9 cellular contexts compared by ENCODE assay signal in genomic region chr2:74844752-74845151, GRCh38. TPM values are rescaled to one million over a fixed set of nuclear protein-coding genes. Genes with fewer than 3 reads are reported as not detected.
DNase-seq lines count a peak whose midpoint lies in the region; ATAC-seq, FAIRE-seq and TF ChIP-seq lines count a peak whose summit lies in the region.
"Had no signal": no experiment of that assay in that cellular context is flagged by ENCODE, and none has a peak within 500 bp of the region (broad histone marks: within the 10 kb centered on the region; RNA-seq: fewer than 3 reads in every experiment).

No MANE protein-coding gene starts in this region.

- peak overlapping the region in 1 of 2 experiments; percentile 29; a peak in 2 of 4 replicates for H3K4me3 ChIP-seq in HCT116 (replicated peaks in 1 of 2; ENCODE audit: low read depth in 1 of 2, low read length in 2 of 2)
- H3K4me3 ChIP-seq in keratinocyte (ENCODE audit: control insufficient read depth in 2 of 3, extremely low read depth in 1 of 3, insufficient read depth in 2 of 3, low read depth in 1 of 3, low read length in 3 of 3) = no peak overlapping the region
- H3K4me3 ChIP-seq in subcutaneous abdominal adipose tissue (ENCODE audit: low read depth in 1 of 5, low read length in 5 of 5) = peak overlapping the region in 1 of 5 donors; percentile 15
- no peak overlapping the region for H3K4me3 ChIP-seq in kidney (ENCODE audit: low read length in 2 of 2)

- BruUV-seq in HCT116 (replicated peaks; lab: Mats Ljungman, UMichigan) = no TSS peak

- H3K9me3 ChIP-seq in HCT116 (ENCODE audit: control insufficient read depth in 1 of 2, insufficient read depth in 1 of 2, low read depth in 1 of 2, low read length in 2 of 2) (no peaks in the 10 kb centered on the region), keratinocyte (ENCODE audit: control insufficient read depth, low read depth, low read length) (no peaks in the 10 kb centered on the region), subcutaneous abdominal adipose tissue (ENCODE audit: control insufficient read depth in 5 of 5, low read length in 5 of 5) (no peaks in the 10 kb centered on the region), kidney (ENCODE audit: control insufficient read depth in 1 of 2, low read length in 2 of 2) (no peaks in the 10 kb centered on the region)

- H3K36me3 ChIP-seq in HCT116 (ENCODE audit: control insufficient read depth in 1 of 2, insufficient read depth in 2 of 2, low read length in 2 of 2) (no peaks in the 10 kb centered on the region; a peak in 1 of 4 replicates), keratinocyte (ENCODE audit: control insufficient read depth in 2 of 2, extremely low read depth in 1 of 2, insufficient read depth in 2 of 2, low read length in 2 of 2) (peaks cover 0 to 14% of the 10 kb centered on the region in 2 experiments), subcutaneous abdominal adipose tissue (ENCODE audit: control insufficient read depth in 5 of 5, insufficient read depth in 5 of 5, low read length in 5 of 5) (peaks cover 0 to 9% (median 0%) of the 10 kb centered on the region in 5 donors), kidney (ENCODE audit: control insufficient read depth in 1 of 2, insufficient read depth in 2 of 2, low read length in 2 of 2) (no peaks in the 10 kb centered on the region)

- H3K36me3 Mint-ChIP-seq in activated T-helper 17 cell treated with anti-CD3 and anti-CD28 coated beads, Interleukin-2, amount 50 U/mL, for 72 hours (ENCODE audit: low read depth) = peaks cover 42% of the 10 kb centered on the region
- peaks cover 2% of the 10 kb centered on the region for H3K36me3 Mint-ChIP-seq in mesothelial cell of epicardium

- peak overlapping the region; percentile 67 for H3K27ac ChIP-seq in HCT116 (ENCODE audit: low read depth, low read length)
- H3K27ac ChIP-seq in keratinocyte (ENCODE audit: control insufficient read depth, insufficient read depth, low read length) = peak overlapping the region; percentile 93
- peak overlapping the region; percentile 85 for H3K27ac ChIP-seq in subcutaneous abdominal adipose tissue (ENCODE audit: low read depth, low read length)
- H3K27ac ChIP-seq in kidney (ENCODE audit: low read depth in 2 of 2, low read length in 2 of 2) = no peak overlapping the region

- RAD21 ChIA-PET in HCT116 (lab: Charles Lee; ENCODE audit: low non-redundant PET in 1 of 2, low total read pairs in 2 of 2, uncharacterized antibody in 2 of 2, unreplicated experiment in 2 of 2) = interaction anchor here in 1 of 2 experiments (0.6 kb wide), 1 partner anchor 745 kb away, joined by 3 read pairs; no protein-coding TSS in a partner anchor

- FAIRE-seq in keratinocyte (lab: Jason Lieb, UNC) = no peak
- no peak for FAIRE-seq in kidney (lab: Jason Lieb, UNC)

- TF ChIP-seq POLR2A in HCT116 (IDR thresholded peaks at IDR 0.05; ENCODE audit: borderline replicate concordance, extremely low read depth, insufficient read depth, insufficient read length) = no peak

- 0 out of 2 replicates have a peak overlapping the region, but pooled peaks have one; percentile 3 for H3K9ac ChIP-seq in HCT116 (ENCODE audit: low read length)
- H3K9ac ChIP-seq in keratinocyte (ENCODE audit: control insufficient read depth, extremely low read depth, insufficient read depth, low read length) = no peak overlapping the region
- H3K9ac ChIP-seq in subcutaneous abdominal adipose tissue (ENCODE audit: low read length in 5 of 5) = peak overlapping the region; percentile 44 to 86 (median 79)
- H3K9ac ChIP-seq in kidney (ENCODE audit: low read length in 2 of 2) = no peak overlapping the region

- H3K4me1 ChIP-seq in HCT116 (ENCODE audit: control insufficient read depth in 1 of 2, insufficient read depth in 2 of 2, low read length in 2 of 2) = peaks cover 37 to 62% of the 10 kb centered on the region in 2 experiments
- H3K4me1 ChIP-seq in keratinocyte (ENCODE audit: control insufficient read depth, extremely low read depth, insufficient read depth, low read length) = peaks cover 71% of the 10 kb centered on the region
- H3K4me1 ChIP-seq in subcutaneous abdominal adipose tissue (ENCODE audit: control insufficient read depth in 5 of 5, insufficient read depth in 5 of 5, low read length in 5 of 5) = peaks cover 19 to 94% (median 67%) of the 10 kb centered on the region in 5 donors
- H3K4me1 ChIP-seq in kidney (ENCODE audit: control insufficient read depth in 1 of 2, insufficient read depth in 1 of 2, low read depth in 1 of 2, low read length in 2 of 2) = peaks cover 0 to 9% of the 10 kb centered on the region in 2 donors

- peaks cover 9% of the 10 kb centered on the region for H3K9me1 ChIP-seq in keratinocyte (ENCODE audit: control insufficient read depth, extremely low read depth, insufficient read depth, low read length)

- CTCF ChIA-PET in HCT116 (lab: Charles Lee) = interaction anchor here (0.6 kb wide), 1 partner anchor 8 kb away, joined by 3 read pairs; no protein-coding TSS in a partner anchor

- no peaks in the 10 kb centered on the region for H3K9me3 Mint-ChIP-seq in activated T-helper 17 cell treated with anti-CD3 and anti-CD28 coated beads, Interleukin-2, amount 50 U/mL, for 72 hours
- no peaks in the 10 kb centered on the region for H3K9me3 Mint-ChIP-seq in mesothelial cell of epicardium
- H3K9me3 Mint-ChIP-seq: stimulated activated naive CD8-positive, alpha-beta T cell treated with anti-CD3 and anti-CD28 coated beads, Interleukin-15, Interleukin-2, amounts not matched to agents 100 ng/mL and 50 ng/mL, for 24 hours had no signal

- H3K4me2 ChIP-seq in HCT116 (ENCODE audit: low read length) (peak overlapping the region; percentile 76), keratinocyte (ENCODE audit: control insufficient read depth, extremely low read depth, insufficient read depth, low read depth, low read length) (peak overlapping the region; percentile 82)

- H3K27me3 Mint-ChIP-seq in activated T-helper 17 cell treated with anti-CD3 and anti-CD28 coated beads, Interleukin-2, amount 50 U/mL, for 72 hours = no peaks in the 10 kb centered on the region
- no peaks in the 10 kb centered on the region for H3K27me3 Mint-ChIP-seq in mesothelial cell of epicardium (ENCODE audit: low read depth)
- H3K27me3 Mint-ChIP-seq: stimulated activated naive CD8-positive, alpha-beta T cell treated with anti-CD3 and anti-CD28 coated beads, Interleukin-15, Interleukin-2, amounts not matched to agents 100 ng/mL and 50 ng/mL, for 24 hours had no signal

- H4K20me1 ChIP-seq in HCT116 (ENCODE audit: insufficient read depth) = no peaks in the 10 kb centered on the region
- H4K20me1 ChIP-seq in keratinocyte (ENCODE audit: control insufficient read depth, extremely low read depth, insufficient read depth, low read length) = peaks cover 4% of the 10 kb centered on the region

- H3K27ac Mint-ChIP-seq in activated T-helper 17 cell treated with anti-CD3 and anti-CD28 coated beads, Interleukin-2, amount 50 U/mL, for 72 hours = peak overlapping the region; percentile 87
- H3K27ac Mint-ChIP-seq in mesothelial cell of epicardium = no peak overlapping the region

- H3K4me1 Mint-ChIP-seq in activated T-helper 17 cell treated with anti-CD3 and anti-CD28 coated beads, Interleukin-2, amount 50 U/mL, for 72 hours = peaks cover 60% of the 10 kb centered on the region
- H3K4me1 Mint-ChIP-seq in mesothelial cell of epicardium = peaks cover 32% of the 10 kb centered on the region

- no peak overlapping the region for H2AFZ ChIP-seq in HCT116 (ENCODE audit: low read depth, low read length, poor library complexity, severe bottlenecking)
- H2AFZ ChIP-seq in keratinocyte (ENCODE audit: control insufficient read depth, low read length) = no peak overlapping the region

- dilution Hi-C loops in keratinocyte (cut with MboI; ENCODE audit: extremely low pct_ligation_motif_present, low sequenced_read_pairs) = no loop called here

- no peak for ATAC-seq in HCT116
- no peak for ATAC-seq in activated T-helper 17 cell treated with anti-CD3 and anti-CD28 coated beads, Interleukin-2, amount 50 U/mL, for 72 hours (replicated peaks)

- DNase-seq in HCT116 (ENCODE audit: low read depth, low spot score) (no peak), keratinocyte (ENCODE audit: low read depth, low spot score) (no peak), mesothelial cell of epicardium (ENCODE audit: low spot score in 2 of 2, unreplicated experiment in 2 of 2) (no peak), nucleus accumbens (lab: John Stamatoyannopoulos, UW) (no peak), kidney (no peak)
- DNase-seq: NCI-H1436 had no signal

- H3K9me2 ChIP-seq in HCT116 (ENCODE audit: insufficient read depth) = no peaks in the 10 kb centered on the region

- peaks cover 94% of the 10 kb centered on the region for H3K79me2 ChIP-seq in HCT116 (ENCODE audit: insufficient read depth, low read length)
- H3K79me2 ChIP-seq in keratinocyte (ENCODE audit: control insufficient read depth, insufficient read depth, low read length) = peaks cover 76% of the 10 kb centered on the region

- TF ChIP-seq CTCF in HCT116 (IDR thresholded peaks at IDR 0.05 in 2 of 3, conservative IDR thresholded peaks at IDR 0.05 in 1 of 3; ENCODE audit: borderline replicate concordance in 1 of 3, insufficient read depth in 1 of 3, low read depth in 2 of 3, low read length in 2 of 3) = no peak
- no peak for TF ChIP-seq CTCF in keratinocyte (optimal IDR thresholded peaks at IDR 0.05 in 1 of 3, IDR thresholded peaks at IDR 0.05 in 1 of 3, conservative IDR thresholded peaks at IDR 0.05 in 1 of 3; ENCODE audit: extremely low read depth in 1 of 3, insufficient read depth in 2 of 3, low read length in 3 of 3)
- no peak for TF ChIP-seq CTCF in mesothelial cell of epicardium (IDR thresholded peaks at IDR 0.05; ENCODE audit: unreplicated experiment)
- TF ChIP-seq CTCF in kidney (IDR thresholded peaks at IDR 0.05; ENCODE audit: borderline replicate concordance, extremely low read depth, insufficient read depth) = no peak

- peak overlapping the region; percentile 81 for H3K4me3 Mint-ChIP-seq in activated T-helper 17 cell treated with anti-CD3 and anti-CD28 coated beads, Interleukin-2, amount 50 U/mL, for 72 hours
- no peak overlapping the region for H3K4me3 Mint-ChIP-seq in mesothelial cell of epicardium
- H3K4me3 Mint-ChIP-seq: stimulated activated naive CD8-positive, alpha-beta T cell treated with anti-CD3 and anti-CD28 coated beads, Interleukin-15, Interleukin-2, amounts not matched to agents 100 ng/mL and 50 ng/mL, for 24 hours had no signal

- H3K27me3 ChIP-seq in HCT116 (ENCODE audit: insufficient read depth, low read length) (no peaks in the 10 kb centered on the region), keratinocyte (ENCODE audit: control insufficient read depth, extremely low read depth, insufficient read depth, low read length) (no peaks in the 10 kb centered on the region), subcutaneous abdominal adipose tissue (ENCODE audit: control insufficient read depth in 5 of 5, insufficient read depth in 4 of 5, low read length in 5 of 5) (no peaks in the 10 kb centered on the region)

- no peak for TF ChIP-seq RAD21 in HCT116 (IDR thresholded peaks at IDR 0.05; ENCODE audit: low read depth)

- intact Hi-C loops in HCT116 (cut with micrococcal nuclease) = no loop called here
- intact Hi-C loops in kidney (cut with DNase I) = no loop called here

- POLR2A ChIA-PET in HCT116 (lab: Charles Lee) = interaction anchor here (1.0 kb wide), 1 partner anchor 8 kb away, joined by 6 read pairs; no protein-coding TSS in a partner anchor

RNA-seq across cellular contexts. Expression of gene HK2, which starts 10.8 kb away (rescaled TPM):
- total RNA-seq in HCT116 (2021; ENCODE audit: unreplicated experiment) = 42.5 TPM
- polyA plus RNA-seq in HCT116 (2012) = 53.6 and 66.0 TPM in 2 replicates
- 10 to 100 TPM; 71.6 to 73.8 TPM for total RNA-seq in activated T-helper 17 cell treated with anti-CD3 and anti-CD28 coated beads, Interleukin-2, amount 50 U/mL, for 72 hours
- 20.3 to 27.1 TPM (median 23.2 TPM) in 3 replicates for polyA plus RNA-seq in keratinocyte
- polyA plus RNA-seq in keratinocyte (2011; ENCODE audit: low read depth) = 56.1 TPM
- polyA plus RNA-seq in keratinocyte (2011; cell fraction: cytosol; rRNA removed) = 13.8 and 15.1 TPM in 2 replicates
- 29.1 and 39.4 TPM in 2 replicates for polyA plus RNA-seq in keratinocyte (2011; cell fraction: nucleus; rRNA removed)
- 21.7 and 83.6 TPM in 2 replicates for polyA plus RNA-seq in keratinocyte (2012; ENCODE audit: low replicate concordance)
- polyA minus RNA-seq in keratinocyte = 27.5 to 58.4 TPM (median 58.2 TPM) in 3 replicates
- polyA minus RNA-seq in keratinocyte (2011; cell fraction: cytosol; rRNA and poly(A)+ RNA removed) = 28.2 TPM
- 38.4 and 46.2 TPM in 2 replicates for polyA minus RNA-seq in keratinocyte (2011; cell fraction: nucleus; rRNA and poly(A)+ RNA removed)
- 16.6 to 17.7 TPM (median 16.9 TPM) in 3 replicates for total RNA-seq in mesothelial cell of epicardium
- 8.6 TPM for total RNA-seq in kidney
- 0.47 TPM for polyA plus RNA-seq in kidney (ENCODE audit: insufficient read depth, low read depth, low replicate concordance)

Comparison
In these comparisons a context has a peak if more than half of its experiments do, and no peak if none do; other contexts are left out.
1. H3K27ac ChIP-seq: peak in HCT116 (single experiment), keratinocyte (single experiment) and subcutaneous abdominal adipose tissue (single experiment); none in kidney (0 of 2).
2. H3K9ac ChIP-seq: peak in HCT116 (single experiment) and subcutaneous abdominal adipose tissue (5 of 5); none in keratinocyte (single experiment) and kidney (0 of 2).